ENCODE assay signal across 19 cellular contexts in genomic region chr2:33494877-33495641, GRCh38. TPM values are rescaled to one million over a fixed set of nuclear protein-coding genes. Genes with fewer than 3 reads are reported as not detected.
A peak's percentile ranks its signal among the peaks of the same experiment; 100 is the strongest.
DNase-seq lines count a peak whose midpoint lies in the region; ATAC-seq and TF ChIP-seq lines count a peak whose summit lies in the region.
"Had no signal": no experiment of that assay in that cellular context is flagged by ENCODE, and none has a peak within 500 bp of the region (broad histone marks: within the 10 kb centered on the region; RNA-seq: fewer than 3 reads in every experiment).

No MANE protein-coding gene starts in this region.

- H3K27ac ChIP-seq in KMS-11 (peak overlapping the region; percentile 96), dorsolateral prefrontal cortex (peak overlapping the region in 36 of 59 donors; percentile 2 to 100 (median 42))
- H3K27ac ChIP-seq: hepatocyte, psoas muscle, thyroid gland had no signal

- ATAC-seq in stimulated activated naive CD8-positive, alpha-beta T cell treated with anti-CD3 and anti-CD28 coated beads, Interleukin-15, Interleukin-2, amounts not matched to agents 100 U/mL and 50 U/mL, for 24 hours = no peak
- ATAC-seq: psoas muscle had no signal

- no peaks in the 10 kb centered on the region for H3K36me3 ChIP-seq in KMS-11 (ENCODE audit: insufficient read depth)
- H3K36me3 ChIP-seq: thyroid gland had no signal

- DNase-seq in stimulated activated naive CD8-positive, alpha-beta T cell treated with anti-CD3 and anti-CD28 coated beads, Interleukin-15, Interleukin-2, amounts not matched to agents 100 U/mL and 50 U/mL, for 24 hours = no peak
- DNase-seq in dorsolateral prefrontal cortex = no peak
- no peak for DNase-seq in midbrain (lab: John Stamatoyannopoulos, UW)
- no peak for DNase-seq in NCI-H2107 (lab: John Stamatoyannopoulos, UW)
- no peak for DNase-seq in NCI-H2171 (lab: John Stamatoyannopoulos, UW)
- DNase-seq in DMS79 (lab: John Stamatoyannopoulos, UW) = no peak
- DNase-seq: aorta; cerebellar nuclear complex; DMS 273 treated with DMSO at 0.1 percent for 48 hours; effector memory CD4-positive, alpha-beta T cell; NCI-H1417 treated with DMSO at 0.1 percent for 48 hours; psoas muscle; small intestine; thyroid gland had no signal

- H3K4me2 ChIP-seq in KMS-11 = peak overlapping the region; percentile 99
- H3K4me2 ChIP-seq: hepatocyte had no signal

- no peak overlapping the region for H2AFZ ChIP-seq in KMS-11 (ENCODE audit: low read depth)
- H2AFZ ChIP-seq: hepatocyte had no signal

- H3K27ac Mint-ChIP-seq in stimulated activated naive CD8-positive, alpha-beta T cell treated with anti-CD3 and anti-CD28 coated beads, Interleukin-15, Interleukin-2, amounts not matched to agents 100 ng/mL and 50 ng/mL, for 24 hours = peak overlapping the region; percentile 57

- no peaks in the 10 kb centered on the region for H4K20me1 ChIP-seq in KMS-11 (ENCODE audit: insufficient read depth)

- H3K27me3 ChIP-seq in KMS-11 (ENCODE audit: insufficient read depth, low read depth) (no peaks in the 10 kb centered on the region), dorsolateral prefrontal cortex (no peaks in the 10 kb centered on the region)
- H3K27me3 ChIP-seq: hepatocyte, thyroid gland had no signal

- H3K4me1 Mint-ChIP-seq in stimulated activated naive CD8-positive, alpha-beta T cell treated with anti-CD3 and anti-CD28 coated beads, Interleukin-15, Interleukin-2, amounts not matched to agents 100 ng/mL and 50 ng/mL, for 24 hours (ENCODE audit: low read depth) = peaks cover 64% of the 10 kb centered on the region

- intact Hi-C loops in dorsolateral prefrontal cortex (cut with DNase I) = no loop called here

- no peaks in the 10 kb centered on the region for H3K9me3 Mint-ChIP-seq in stimulated activated naive CD8-positive, alpha-beta T cell treated with anti-CD3 and anti-CD28 coated beads, Interleukin-15, Interleukin-2, amounts not matched to agents 100 ng/mL and 50 ng/mL, for 24 hours

- H3K9ac ChIP-seq in KMS-11 = peak overlapping the region; percentile 45

- H3K79me2 ChIP-seq in KMS-11 (ENCODE audit: insufficient read depth, low read depth) = peaks cover 66% of the 10 kb centered on the region
- H3K79me2 ChIP-seq: hepatocyte had no signal

- no peaks in the 10 kb centered on the region for H3K36me3 Mint-ChIP-seq in stimulated activated naive CD8-positive, alpha-beta T cell treated with anti-CD3 and anti-CD28 coated beads, Interleukin-15, Interleukin-2, amounts not matched to agents 100 ng/mL and 50 ng/mL, for 24 hours (ENCODE audit: low read depth)
- H3K36me3 Mint-ChIP-seq: CD14-positive monocyte had no signal

- H3K4me1 ChIP-seq in KMS-11 (ENCODE audit: low read depth, poor library complexity, severe bottlenecking) = peaks cover 97% of the 10 kb centered on the region

- peak overlapping the region; percentile 46 for H3K4me3 ChIP-seq in KMS-11 (IDR thresholded peaks at IDR 0.05; ENCODE audit: insufficient read depth, low read depth, low read length)
- H3K4me3 ChIP-seq in dorsolateral prefrontal cortex = no peak overlapping the region
- H3K4me3 ChIP-seq: hepatocyte, psoas muscle, thyroid gland had no signal

- peaks cover under 1% of the 10 kb centered on the region for H3K27me3 Mint-ChIP-seq in stimulated activated naive CD8-positive, alpha-beta T cell treated with anti-CD3 and anti-CD28 coated beads, Interleukin-15, Interleukin-2, amounts not matched to agents 100 ng/mL and 50 ng/mL, for 24 hours

- H3K4me3 Mint-ChIP-seq in stimulated activated naive CD8-positive, alpha-beta T cell treated with anti-CD3 and anti-CD28 coated beads, Interleukin-15, Interleukin-2, amounts not matched to agents 100 ng/mL and 50 ng/mL, for 24 hours = peak overlapping the region; percentile 18
- H3K4me3 Mint-ChIP-seq: neural crest cell had no signal

- no peak for TF ChIP-seq CTCF in KMS-11 (conservative IDR thresholded peaks at IDR 0.05; ENCODE audit: low read depth, low read length)
- no peak for TF ChIP-seq CTCF in dorsolateral prefrontal cortex (IDR thresholded peaks at IDR 0.05 in 54 of 56, conservative IDR thresholded peaks at IDR 0.05 in 2 of 56; ENCODE audit: low read depth in 1 of 56, partially characterized antibody in 56 of 56)

RNA-seq across cellular contexts. Expression of gene RASGRP3, which starts 18.6 kb away (rescaled TPM):
- total RNA-seq in dorsolateral prefrontal cortex = 100 to 1,000 TPM in 1 of 120 experiments, 10 to 100 TPM in 106, 1 to 10 TPM in 13; 4.2 to 101 (median 24.4) TPM
